ENCODE assay signal across 1 cellular context in the genomic region with DNA sequence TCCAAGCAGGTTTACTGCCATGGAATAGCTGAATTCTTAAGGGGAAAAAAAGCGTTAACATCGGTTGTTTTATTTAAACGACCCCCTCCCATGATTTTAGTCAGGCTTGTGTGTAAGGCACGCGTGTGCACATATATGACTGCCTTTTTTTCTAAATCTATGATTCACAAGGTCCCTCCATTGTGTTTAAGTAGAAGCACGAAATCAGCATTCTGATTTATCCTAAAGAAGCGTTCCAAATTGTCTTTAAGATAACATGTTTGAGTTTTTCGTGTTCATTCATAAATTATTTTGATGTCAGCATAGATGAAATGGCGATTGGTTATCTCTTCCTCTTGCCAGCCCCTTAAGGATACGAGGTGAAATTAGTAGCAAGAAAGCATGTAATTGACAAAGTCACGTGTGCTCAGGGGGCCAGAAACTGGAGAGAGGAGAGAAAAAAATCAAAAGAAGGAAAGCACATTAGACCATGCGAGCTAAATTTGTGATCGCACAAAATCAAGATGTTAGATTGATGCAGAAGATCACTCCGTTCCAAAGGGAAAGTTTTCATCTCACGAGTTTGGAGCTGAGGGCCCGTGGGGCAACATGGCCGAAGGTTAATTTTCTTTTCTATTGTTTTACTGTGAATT.
TF ChIP-seq lines count a peak whose summit lies in the region.

TSS of gene LIN28B (plus strand) at position 445 of the 632 bp plus-strand sequence. CDS start at position 589, 144 bp downstream.

TF ChIP-seq in H1, 55 proteins besides CTCF, POLR2A, EP300 and RAD21:
- TF ChIP-seq YY1 (IDR thresholded peaks at IDR 0.05; ENCODE audit: low read depth, low read length) (no peak; the same call in 1 of the 2 replicates), KDM5A (IDR thresholded peaks at IDR 0.05; ENCODE audit: low read length) (no peak), CHD1 (IDR thresholded peaks at IDR 0.05; ENCODE audit: low read depth, low read length) (peak; percentile 61; the same call in 1 of the 2 replicates), CEBPB (IDR thresholded peaks at IDR 0.05; ENCODE audit: low read depth, low read length) (no peak), RXRA (IDR thresholded peaks at IDR 0.05; ENCODE audit: insufficient read depth, low read depth, low read length) (no peak), CTBP2 (IDR thresholded peaks at IDR 0.05; ENCODE audit: borderline replicate concordance, insufficient read depth, insufficient read length, low read length) (no peak), HDAC6 (IDR thresholded peaks at IDR 0.05; ENCODE audit: low read depth, low read length) (no peak), USF2 (IDR thresholded peaks at IDR 0.05; ENCODE audit: low read length) (peak; percentile 66; the same call in 1 of the 2 replicates), FOSL1 (IDR thresholded peaks at IDR 0.05; ENCODE audit: insufficient read depth, low read depth, low read length) (no peak), BCL11A (IDR thresholded peaks at IDR 0.05; ENCODE audit: low read depth in 2 of 2, low read length in 2 of 2) (no peak), SP4 (IDR thresholded peaks at IDR 0.05; ENCODE audit: low read length) (no peak), E2F6 (IDR thresholded peaks at IDR 0.05) (no peak), ATF3 (IDR thresholded peaks at IDR 0.05; ENCODE audit: insufficient read depth, low read depth, low read length) (no peak), POLR2AphosphoS5 (IDR thresholded peaks at IDR 0.05; ENCODE audit: low read depth, low read length) (peak; percentile 50), TBP (IDR thresholded peaks at IDR 0.05; ENCODE audit: low read depth, low read length) (no peak), GABPA (IDR thresholded peaks at IDR 0.05; ENCODE audit: borderline replicate concordance, insufficient read depth, low read length) (no peak), SIRT6 (IDR thresholded peaks at IDR 0.05; ENCODE audit: low read length) (no peak), HDAC2 (IDR thresholded peaks at IDR 0.05; ENCODE audit: borderline replicate concordance in 1 of 2, low read depth in 2 of 2, low read length in 2 of 2) (no peak), MAX (IDR thresholded peaks at IDR 0.05) (no peak), BRCA1 (IDR thresholded peaks at IDR 0.05; ENCODE audit: low read depth, low read length) (no peak), SP2 (IDR thresholded peaks at IDR 0.05; ENCODE audit: low read length) (no peak), NANOG (IDR thresholded peaks at IDR 0.05; ENCODE audit: insufficient read depth, low read depth, low read length, poor library complexity, severe bottlenecking) (no peak), RFX5 (IDR thresholded peaks at IDR 0.05; ENCODE audit: borderline replicate concordance, low read depth, low read length) (no peak), TAF7 (optimal IDR thresholded peaks at IDR 0.05; ENCODE audit: borderline replicate concordance, low read depth, low read length) (peak; percentile 4), TCF12 (IDR thresholded peaks at IDR 0.05; ENCODE audit: low read depth, low read length) (no peak), ASH2L (IDR thresholded peaks at IDR 0.05; ENCODE audit: low read length) (no peak), SUZ12 (IDR thresholded peaks at IDR 0.05; ENCODE audit: low read length) (no peak), JUN (IDR thresholded peaks at IDR 0.05; ENCODE audit: low read depth, low read length) (no peak), CBX8 (IDR thresholded peaks at IDR 0.05; ENCODE audit: borderline replicate concordance, low read depth, low read length) (no peak)
